1 cellular context compared by ENCODE assay signal in the genomic region with DNA sequence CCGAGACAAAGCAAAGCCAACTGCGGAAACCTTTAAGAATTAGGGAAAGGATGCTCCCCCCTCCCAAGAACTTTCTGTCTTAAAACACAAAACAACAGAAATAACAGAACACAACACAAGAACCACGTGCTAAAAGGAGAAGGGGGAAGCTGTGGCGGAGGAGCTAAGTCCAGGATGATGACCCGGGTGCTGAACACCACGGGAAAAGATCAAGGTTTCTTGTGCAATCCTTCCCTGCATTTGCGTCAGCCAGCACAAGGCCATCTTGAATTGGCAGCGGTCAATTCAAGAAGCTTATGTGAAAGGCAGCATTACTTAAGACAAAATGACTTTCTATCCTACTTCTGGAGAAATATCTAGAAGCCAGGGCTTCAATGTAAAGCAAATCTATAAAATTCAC.
TF ChIP-seq lines count a peak whose summit lies in the region.

No MANE protein-coding gene starts in this region.

TF ChIP-seq in H1, 55 proteins besides CTCF, POLR2A, EP300 and RAD21:
- TF ChIP-seq SAP30 (IDR thresholded peaks at IDR 0.05; ENCODE audit: insufficient read depth, insufficient replicate concordance, low read length): no peak
- TF ChIP-seq CEBPB (IDR thresholded peaks at IDR 0.05; ENCODE audit: low read depth, low read length): peak; percentile 91
